In the genomic region with DNA sequence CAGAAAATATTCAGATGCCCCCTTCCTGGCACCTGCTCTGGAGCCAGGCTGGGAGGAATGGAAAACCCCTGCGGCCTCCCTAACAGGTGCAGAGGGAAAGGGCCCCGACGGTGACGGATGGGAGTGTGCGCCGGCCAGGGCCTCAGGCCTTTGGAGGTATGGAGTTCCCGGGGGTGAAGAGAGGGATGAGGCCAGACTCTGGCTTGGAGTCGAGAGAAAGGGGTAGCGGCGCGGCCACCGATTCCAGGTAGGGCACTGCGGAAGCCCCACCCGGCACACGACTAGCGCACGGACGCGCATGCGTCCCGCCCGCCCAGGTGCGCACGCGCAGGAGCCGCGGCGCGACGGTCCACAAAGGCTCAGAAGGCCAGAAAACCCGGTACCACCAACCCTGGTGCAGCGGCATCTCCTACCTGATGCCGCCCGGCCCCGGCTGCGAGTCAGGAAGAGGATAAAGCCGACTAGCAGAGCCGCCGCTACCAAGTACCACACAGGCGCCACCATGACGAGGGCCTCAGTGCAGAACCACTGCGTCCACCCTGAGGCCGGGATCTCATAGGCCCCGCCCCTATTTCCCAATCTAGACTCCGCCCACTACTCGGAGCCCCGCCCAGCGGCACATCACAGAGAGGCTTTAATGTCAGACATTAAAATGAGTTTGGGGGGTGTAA, we compare ENCODE assay signal across 8 cellular contexts. TPM values are rescaled to one million over a fixed set of nuclear protein-coding genes. Genes with fewer than 3 reads are reported as not detected.
DNase-seq lines count a peak whose midpoint lies in the region; ATAC-seq, FAIRE-seq and TF ChIP-seq lines count a peak whose summit lies in the region.

Gene DDRGK1 (minus strand): TSS at position 559 of the 671 bp plus-strand sequence. CDS start 55 bp downstream, at position 504.

- peak within 1 kb of the TSS; percentile 97 for H3K27ac Mint-ChIP-seq in T-helper 17 cell

- H3K9me3 ChIP-seq in T-helper 17 cell (ENCODE audit: control insufficient read depth, low read length, poor library complexity, severe bottlenecking): no peaks in the 10 kb centered on the region

- DNase-seq in GM12891 (ENCODE audit: insufficient read length, low spot score): peak; percentile 91
- peak; percentile 74 for DNase-seq in NCI-H1436 (lab: John Stamatoyannopoulos, UW)
- DNase-seq in T-helper 17 cell: peak; percentile 78 to 87 (median 85)
- DNase-seq in amygdala (lab: John Stamatoyannopoulos, UW): peak; percentile 26 to 95 (median 83)
- DNase-seq in left ventricle myocardium superior: peak; percentile 93
- DNase-seq in pulmonary artery endothelial cell (ENCODE audit: low read depth, low spot score): no peak
- peak; percentile 92 for DNase-seq in urothelium cell line (ENCODE audit: low spot score)

- FAIRE-seq in GM12891 (lab: Jason Lieb, UNC) (peak; percentile 99), urothelium cell line (lab: Jason Lieb, UNC) (no peak)

- peak; percentile 75 for ATAC-seq in HG02763 (IDR thresholded peaks at IDR 0.05; ENCODE audit: unreplicated experiment)
- ATAC-seq in T-helper 17 cell: peak; percentile 90
- ATAC-seq in left ventricle myocardium superior: peak; percentile 97

- H3K4me1 Mint-ChIP-seq in T-helper 17 cell: peaks cover 26% of the 10 kb centered on the region

- no peaks in the 10 kb centered on the region for H3K27me3 Mint-ChIP-seq in T-helper 17 cell

- peaks cover 6% of the 10 kb centered on the region for H3K36me3 Mint-ChIP-seq in T-helper 17 cell (ENCODE audit: low read depth)

- intact Hi-C loops in left ventricle myocardium superior (cut with micrococcal nuclease): no loop called here

- peak within 1 kb of the TSS; percentile 95 for H3K4me3 Mint-ChIP-seq in T-helper 17 cell

- TF ChIP-seq POLR2A in GM12891 (IDR thresholded peaks at IDR 0.05; ENCODE audit: low read depth, low read length): peak; percentile 66

TF ChIP-seq in GM12891, 5 proteins besides CTCF, POLR2A, EP300 and RAD21:
- TF ChIP-seq PAX5 (IDR thresholded peaks at IDR 0.05; ENCODE audit: insufficient read depth, low read length, severe bottlenecking) (no peak), TAF1 (IDR thresholded peaks at IDR 0.05; ENCODE audit: low read depth, low read length) (peak; percentile 41; the same call in 1 of the 2 replicates), POLR2AphosphoS5 (IDR thresholded peaks at IDR 0.05; ENCODE audit: low read depth, low read length) (peak; percentile 82)

RNA-seq across cellular contexts. Expression of gene DDRGK1, which starts in this region (rescaled TPM):
- polyA plus RNA-seq in GM12891 (2012; ENCODE audit: low read depth, missing spikeins): 29.7 TPM
- 10 to 100 TPM; 43.7 to 45.6 TPM for total RNA-seq in T-helper 17 cell
- 37.2 TPM for total RNA-seq in left ventricle myocardium superior
- total RNA-seq in pulmonary artery endothelial cell: 25.9 and 40.1 TPM in 2 replicates
